19 cellular contexts compared by ENCODE assay signal in genomic region chr9:126454250-126454649, GRCh38.
"Had no signal": no experiment of that assay in that cellular context is flagged by ENCODE, and none has a peak within 500 bp of the region (broad histone marks: within the 10 kb centered on the region; RNA-seq: fewer than 3 reads in every experiment).

No MANE protein-coding gene starts in this region.

- H3K27me3 ChIP-seq: brain microvascular endothelial cell, colonic mucosa, esophagus muscularis mucosa, gastroesophageal sphincter, heart right ventricle, sigmoid colon, tibial artery had no signal

- H3K36me3 ChIP-seq: brain microvascular endothelial cell, colonic mucosa had no signal

- H3K9me3 ChIP-seq: colonic mucosa, esophagus muscularis mucosa, gastroesophageal sphincter, heart right ventricle, sigmoid colon, tibial artery had no signal

- H3K4me1 Mint-ChIP-seq: activated naive CD8-positive, alpha-beta T cell treated with anti-CD3 and anti-CD28 coated beads, Interleukin-2, amount 50 U/mL, for 24 hours had no signal

- H3K4me1 ChIP-seq: colonic mucosa, gastroesophageal sphincter, parathyroid adenoma, sigmoid colon, tibial artery had no signal

- H3K27me3 Mint-ChIP-seq: activated naive CD8-positive, alpha-beta T cell treated with anti-CD3 and anti-CD28 coated beads, Interleukin-2, amount 50 U/mL, for 24 hours had no signal

- H3K4me3 Mint-ChIP-seq: activated naive CD8-positive, alpha-beta T cell treated with anti-CD3 and anti-CD28 coated beads, Interleukin-2, amount 50 U/mL, for 24 hours had no signal

- H3K27ac Mint-ChIP-seq: activated naive CD8-positive, alpha-beta T cell treated with anti-CD3 and anti-CD28 coated beads, Interleukin-2, amount 50 U/mL, for 24 hours; activated T-helper 2 cell treated with anti-CD3 and anti-CD28 coated beads, Interferon-gamma antibody, Interleukin-2, Interleukin-4, amounts not matched to agents 10 μg/mL and 5 μg/mL and 100 μg/mL, durations not matched to agents 14 hours and 24 hours and 36 hours had no signal

- H3K4me3 ChIP-seq: colonic mucosa, esophagus muscularis mucosa, gastroesophageal sphincter, heart right ventricle, sigmoid colon, tibial artery had no signal

- H3K9me3 Mint-ChIP-seq: activated naive CD8-positive, alpha-beta T cell treated with anti-CD3 and anti-CD28 coated beads, Interleukin-2, amount 50 U/mL, for 24 hours; activated T-helper 2 cell treated with anti-CD3 and anti-CD28 coated beads, Interferon-gamma antibody, Interleukin-2, Interleukin-4, amounts not matched to agents 10 μg/mL and 5 μg/mL and 100 μg/mL, durations not matched to agents 14 hours and 24 hours and 36 hours; immature natural killer cell had no signal

- H3K9ac ChIP-seq: parathyroid adenoma had no signal

- H2AFZ ChIP-seq: parathyroid adenoma had no signal

- H3K36me3 Mint-ChIP-seq: immature natural killer cell had no signal

- DNase-seq: activated CD4-positive, alpha-beta T cell treated with anti-CD3 and anti-CD28 coated beads for 1 hour; activated naive CD4-positive, alpha-beta T cell treated with Interleukin-2 at 50 U/mL for 16 hours; activated naive CD8-positive, alpha-beta T cell treated with anti-CD3 and anti-CD28 coated beads, Interleukin-2, amount 50 U/mL, for 24 hours; activated T-cell treated with anti-CD3 and anti-CD28 coated beads, Interleukin-2, amount 50 U/mL, for 1 hour; anterior cingulate cortex; brain microvascular endothelial cell; central memory CD4-positive, alpha-beta T cell; colonic mucosa; heart right ventricle; immature natural killer cell; left ventricle myocardium superior; sigmoid colon; stimulated activated naive CD4-positive, alpha-beta T cell treated with Interleukin-2 at 50 U/mL for 16 hours; WERI-Rb-1 had no signal

- ATAC-seq: activated naive CD8-positive, alpha-beta T cell treated with anti-CD3 and anti-CD28 coated beads, Interleukin-2, amount 50 U/mL, for 24 hours; gastroesophageal sphincter; heart right ventricle; left ventricle myocardium superior had no signal

- H3K27ac ChIP-seq: brain microvascular endothelial cell, colonic mucosa, esophagus muscularis mucosa, gastroesophageal sphincter, heart right ventricle, parathyroid adenoma, sigmoid colon, tibial artery, WERI-Rb-1 had no signal
